1 cellular context compared by ENCODE assay signal in genomic region chr6:157126183-157127098, GRCh38.
TF ChIP-seq lines count a peak whose summit lies in the region.

No MANE protein-coding gene starts in this region.

TF ChIP-seq in WTC11, 78 proteins besides CTCF, POLR2A, EP300 and RAD21 (continued from another document):
- TF ChIP-seq ZNF281 (CRISPR knock-in tag; IDR thresholded peaks at IDR 0.05), result no peak
